In the genomic region with DNA sequence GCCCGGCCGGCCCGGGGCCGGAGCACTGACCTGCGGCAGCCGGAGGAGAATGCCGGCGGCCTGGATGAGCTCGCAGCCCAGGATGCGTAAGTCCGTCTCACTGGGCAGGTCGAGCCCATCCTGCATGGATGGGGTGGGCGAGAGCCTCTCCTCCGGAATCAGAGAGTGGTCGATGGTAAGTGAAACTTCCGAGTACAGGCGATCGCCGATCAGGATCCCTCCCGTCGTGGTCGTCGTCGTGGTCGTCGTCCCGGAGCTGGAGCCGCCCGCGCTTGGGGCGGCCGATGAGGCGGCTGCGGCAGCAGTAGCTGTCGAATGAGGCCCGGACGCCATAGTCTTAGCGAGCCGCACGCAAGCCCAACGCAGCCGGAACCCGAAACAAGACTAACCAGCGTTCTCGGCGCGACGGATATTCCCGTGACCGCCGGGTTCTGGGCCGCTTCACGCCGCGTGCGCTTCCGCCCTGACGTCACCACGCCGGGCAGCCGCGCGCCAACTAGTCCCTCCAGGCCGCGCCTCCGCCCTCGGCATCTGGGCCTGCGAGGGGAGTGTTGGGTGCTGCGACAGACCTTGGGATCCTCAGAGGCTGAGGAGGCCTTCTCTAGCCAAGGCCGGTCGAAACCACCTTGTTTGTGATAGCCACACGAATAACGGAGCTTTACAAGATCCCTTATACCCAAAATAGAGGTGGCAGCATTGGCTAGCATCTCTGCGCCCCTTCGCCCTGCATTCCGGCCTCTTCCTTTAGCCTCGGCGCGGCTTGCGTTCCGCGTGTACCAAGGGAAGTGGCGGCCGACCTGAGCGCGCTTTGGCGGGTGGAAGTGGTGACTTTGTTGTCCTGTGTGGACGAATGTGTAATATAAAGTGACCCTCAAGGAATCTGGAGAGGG, we compare ENCODE assay signal across 1 cellular context.
TF ChIP-seq lines count a peak whose summit lies in the region.

A gene (minus strand): TSS at position 386 of the 890 bp plus-strand sequence. CDS start 53 bp downstream, at position 333.

TF ChIP-seq in K562, 482 proteins besides CTCF, POLR2A, EP300 and RAD21 (continued from another document and continues in another):
- TF ChIP-seq, protein P1, sequence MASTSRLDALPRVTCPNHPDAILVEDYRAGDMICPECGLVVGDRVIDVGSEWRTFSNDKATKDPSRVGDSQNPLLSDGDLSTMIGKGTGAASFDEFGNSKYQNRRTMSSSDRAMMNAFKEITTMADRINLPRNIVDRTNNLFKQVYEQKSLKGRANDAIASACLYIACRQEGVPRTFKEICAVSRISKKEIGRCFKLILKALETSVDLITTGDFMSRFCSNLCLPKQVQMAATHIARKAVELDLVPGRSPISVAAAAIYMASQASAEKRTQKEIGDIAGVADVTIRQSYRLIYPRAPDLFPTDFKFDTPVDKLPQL (IDR thresholded peaks at IDR 0.05; ENCODE audit: extremely low read depth, insufficient read length), result peak; percentile 54
- TF ChIP-seq COPS2 (conservative IDR thresholded peaks at IDR 0.05), result no peak
- TF ChIP-seq RBM17 (IDR thresholded peaks at IDR 0.05; ENCODE audit: borderline replicate concordance, low read depth, low read length), result no peak
- TF ChIP-seq, protein P2, sequence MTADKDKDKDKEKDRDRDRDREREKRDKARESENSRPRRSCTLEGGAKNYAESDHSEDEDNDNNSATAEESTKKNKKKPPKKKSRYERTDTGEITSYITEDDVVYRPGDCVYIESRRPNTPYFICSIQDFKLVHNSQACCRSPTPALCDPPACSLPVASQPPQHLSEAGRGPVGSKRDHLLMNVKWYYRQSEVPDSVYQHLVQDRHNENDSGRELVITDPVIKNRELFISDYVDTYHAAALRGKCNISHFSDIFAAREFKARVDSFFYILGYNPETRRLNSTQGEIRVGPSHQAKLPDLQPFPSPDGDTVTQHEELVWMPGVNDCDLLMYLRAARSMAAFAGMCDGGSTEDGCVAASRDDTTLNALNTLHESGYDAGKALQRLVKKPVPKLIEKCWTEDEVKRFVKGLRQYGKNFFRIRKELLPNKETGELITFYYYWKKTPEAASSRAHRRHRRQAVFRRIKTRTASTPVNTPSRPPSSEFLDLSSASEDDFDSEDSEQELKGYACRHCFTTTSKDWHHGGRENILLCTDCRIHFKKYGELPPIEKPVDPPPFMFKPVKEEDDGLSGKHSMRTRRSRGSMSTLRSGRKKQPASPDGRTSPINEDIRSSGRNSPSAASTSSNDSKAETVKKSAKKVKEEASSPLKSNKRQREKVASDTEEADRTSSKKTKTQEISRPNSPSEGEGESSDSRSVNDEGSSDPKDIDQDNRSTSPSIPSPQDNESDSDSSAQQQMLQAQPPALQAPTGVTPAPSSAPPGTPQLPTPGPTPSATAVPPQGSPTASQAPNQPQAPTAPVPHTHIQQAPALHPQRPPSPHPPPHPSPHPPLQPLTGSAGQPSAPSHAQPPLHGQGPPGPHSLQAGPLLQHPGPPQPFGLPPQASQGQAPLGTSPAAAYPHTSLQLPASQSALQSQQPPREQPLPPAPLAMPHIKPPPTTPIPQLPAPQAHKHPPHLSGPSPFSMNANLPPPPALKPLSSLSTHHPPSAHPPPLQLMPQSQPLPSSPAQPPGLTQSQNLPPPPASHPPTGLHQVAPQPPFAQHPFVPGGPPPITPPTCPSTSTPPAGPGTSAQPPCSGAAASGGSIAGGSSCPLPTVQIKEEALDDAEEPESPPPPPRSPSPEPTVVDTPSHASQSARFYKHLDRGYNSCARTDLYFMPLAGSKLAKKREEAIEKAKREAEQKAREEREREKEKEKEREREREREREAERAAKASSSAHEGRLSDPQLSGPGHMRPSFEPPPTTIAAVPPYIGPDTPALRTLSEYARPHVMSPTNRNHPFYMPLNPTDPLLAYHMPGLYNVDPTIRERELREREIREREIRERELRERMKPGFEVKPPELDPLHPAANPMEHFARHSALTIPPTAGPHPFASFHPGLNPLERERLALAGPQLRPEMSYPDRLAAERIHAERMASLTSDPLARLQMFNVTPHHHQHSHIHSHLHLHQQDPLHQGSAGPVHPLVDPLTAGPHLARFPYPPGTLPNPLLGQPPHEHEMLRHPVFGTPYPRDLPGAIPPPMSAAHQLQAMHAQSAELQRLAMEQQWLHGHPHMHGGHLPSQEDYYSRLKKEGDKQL (CRISPR knock-in tag; IDR thresholded peaks at IDR 0.05; ENCODE audit: borderline replicate concordance), result peak; percentile 99
- no peak for TF ChIP-seq HNRNPUL1 (IDR thresholded peaks at IDR 0.05; ENCODE audit: low read length)
- TF ChIP-seq PRMT5 (CRISPR knock-in tag; IDR thresholded peaks at IDR 0.05), result no peak
- TF ChIP-seq, protein P3, sequence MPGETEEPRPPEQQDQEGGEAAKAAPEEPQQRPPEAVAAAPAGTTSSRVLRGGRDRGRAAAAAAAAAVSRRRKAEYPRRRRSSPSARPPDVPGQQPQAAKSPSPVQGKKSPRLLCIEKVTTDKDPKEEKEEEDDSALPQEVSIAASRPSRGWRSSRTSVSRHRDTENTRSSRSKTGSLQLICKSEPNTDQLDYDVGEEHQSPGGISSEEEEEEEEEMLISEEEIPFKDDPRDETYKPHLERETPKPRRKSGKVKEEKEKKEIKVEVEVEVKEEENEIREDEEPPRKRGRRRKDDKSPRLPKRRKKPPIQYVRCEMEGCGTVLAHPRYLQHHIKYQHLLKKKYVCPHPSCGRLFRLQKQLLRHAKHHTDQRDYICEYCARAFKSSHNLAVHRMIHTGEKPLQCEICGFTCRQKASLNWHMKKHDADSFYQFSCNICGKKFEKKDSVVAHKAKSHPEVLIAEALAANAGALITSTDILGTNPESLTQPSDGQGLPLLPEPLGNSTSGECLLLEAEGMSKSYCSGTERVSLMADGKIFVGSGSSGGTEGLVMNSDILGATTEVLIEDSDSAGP (CRISPR knock-in tag; IDR thresholded peaks at IDR 0.05), result peak; percentile 84
- TF ChIP-seq SRSF7 (optimal IDR thresholded peaks at IDR 0.05; ENCODE audit: low read depth, low read length), result no peak
- no peak for TF ChIP-seq ZNF408 (CRISPR knock-in tag; IDR thresholded peaks at IDR 0.05; ENCODE audit: low read depth)
- 0 out of 2 replicates have a peak, but pooled peaks have one; percentile 28 for TF ChIP-seq HSF4 (CRISPR knock-in tag; IDR thresholded peaks at IDR 0.05; ENCODE audit: borderline replicate concordance)
- TF ChIP-seq EGR1 (conservative IDR thresholded peaks at IDR 0.05), result peak; percentile 83
- TF ChIP-seq RFX5 (IDR thresholded peaks at IDR 0.05; ENCODE audit: low read depth, low read length), result no peak; the same call in 1 of the 2 replicates
- TF ChIP-seq ZNF274 (IDR thresholded peaks at IDR 0.05; ENCODE audit: borderline replicate concordance, low read depth, low read length), result peak; percentile 59; the same call in 1 of the 2 replicates
- TF ChIP-seq, protein P4, sequence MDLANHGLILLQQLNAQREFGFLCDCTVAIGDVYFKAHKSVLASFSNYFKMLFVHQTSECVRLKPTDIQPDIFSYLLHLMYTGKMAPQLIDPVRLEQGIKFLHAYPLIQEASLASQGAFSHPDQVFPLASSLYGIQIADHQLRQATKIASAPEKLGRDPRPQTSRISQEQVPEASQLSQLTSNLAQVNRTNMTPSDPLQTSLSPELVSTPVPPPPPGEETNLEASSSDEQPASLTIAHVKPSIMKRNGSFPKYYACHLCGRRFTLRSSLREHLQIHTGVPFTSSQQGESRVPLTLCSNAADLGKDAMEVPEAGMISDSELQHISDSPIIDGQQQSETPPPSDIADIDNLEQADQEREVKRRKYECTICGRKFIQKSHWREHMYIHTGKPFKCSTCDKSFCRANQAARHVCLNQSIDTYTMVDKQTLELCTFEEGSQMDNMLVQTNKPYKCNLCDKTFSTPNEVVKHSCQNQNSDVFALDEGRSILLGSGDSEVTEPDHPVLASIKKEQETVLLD (IDR thresholded peaks at IDR 0.05), result peak; percentile 97
- TF ChIP-seq, protein P5, sequence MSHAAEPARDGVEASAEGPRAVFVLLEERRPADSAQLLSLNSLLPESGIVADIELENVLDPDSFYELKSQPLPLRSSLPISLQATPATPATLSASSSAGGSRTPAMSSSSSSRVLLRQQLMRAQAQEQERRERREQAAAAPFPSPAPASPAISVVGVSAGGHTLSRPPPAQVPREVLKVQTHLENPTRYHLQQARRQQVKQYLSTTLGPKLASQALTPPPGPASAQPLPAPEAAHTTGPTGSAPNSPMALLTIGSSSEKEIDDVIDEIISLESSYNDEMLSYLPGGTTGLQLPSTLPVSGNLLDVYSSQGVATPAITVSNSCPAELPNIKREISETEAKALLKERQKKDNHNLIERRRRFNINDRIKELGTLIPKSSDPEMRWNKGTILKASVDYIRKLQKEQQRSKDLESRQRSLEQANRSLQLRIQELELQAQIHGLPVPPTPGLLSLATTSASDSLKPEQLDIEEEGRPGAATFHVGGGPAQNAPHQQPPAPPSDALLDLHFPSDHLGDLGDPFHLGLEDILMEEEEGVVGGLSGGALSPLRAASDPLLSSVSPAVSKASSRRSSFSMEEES (CRISPR knock-in tag; IDR thresholded peaks at IDR 0.05), result peak; percentile 64
- TF ChIP-seq MTA3 (IDR thresholded peaks at IDR 0.05; ENCODE audit: borderline replicate concordance), result peak; percentile 97
- no peak for TF ChIP-seq SRSF3 (IDR thresholded peaks at IDR 0.05; ENCODE audit: insufficient read depth, low read length)
- TF ChIP-seq HCFC1 (IDR thresholded peaks at IDR 0.05; ENCODE audit: low read depth, low read length), result peak; percentile 77
- no peak for TF ChIP-seq TEAD2 (tag; IDR thresholded peaks at IDR 0.05)
- peak; percentile 44 for TF ChIP-seq TCF7 (IDR thresholded peaks at IDR 0.05; ENCODE audit: borderline replicate concordance)
- no peak for TF ChIP-seq GATA2 (CRISPR knock-in tag; IDR thresholded peaks at IDR 0.05)
- no peak for TF ChIP-seq ZNF316 (IDR thresholded peaks at IDR 0.05)
- TF ChIP-seq DNMT1 (IDR thresholded peaks at IDR 0.05), result no peak
- peak; percentile 50; the same call in 1 of the 2 replicates for TF ChIP-seq LEF1 (IDR thresholded peaks at IDR 0.05)
- no peak for TF ChIP-seq ZNF780A (CRISPR knock-in tag; IDR thresholded peaks at IDR 0.05)
- TF ChIP-seq E2F3 (CRISPR knock-in tag; IDR thresholded peaks at IDR 0.05), result peak; percentile 58
- TF ChIP-seq, protein P6, sequence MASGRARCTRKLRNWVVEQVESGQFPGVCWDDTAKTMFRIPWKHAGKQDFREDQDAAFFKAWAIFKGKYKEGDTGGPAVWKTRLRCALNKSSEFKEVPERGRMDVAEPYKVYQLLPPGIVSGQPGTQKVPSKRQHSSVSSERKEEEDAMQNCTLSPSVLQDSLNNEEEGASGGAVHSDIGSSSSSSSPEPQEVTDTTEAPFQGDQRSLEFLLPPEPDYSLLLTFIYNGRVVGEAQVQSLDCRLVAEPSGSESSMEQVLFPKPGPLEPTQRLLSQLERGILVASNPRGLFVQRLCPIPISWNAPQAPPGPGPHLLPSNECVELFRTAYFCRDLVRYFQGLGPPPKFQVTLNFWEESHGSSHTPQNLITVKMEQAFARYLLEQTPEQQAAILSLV (tag; IDR thresholded peaks at IDR 0.05), result no peak
- TF ChIP-seq, protein P7, sequence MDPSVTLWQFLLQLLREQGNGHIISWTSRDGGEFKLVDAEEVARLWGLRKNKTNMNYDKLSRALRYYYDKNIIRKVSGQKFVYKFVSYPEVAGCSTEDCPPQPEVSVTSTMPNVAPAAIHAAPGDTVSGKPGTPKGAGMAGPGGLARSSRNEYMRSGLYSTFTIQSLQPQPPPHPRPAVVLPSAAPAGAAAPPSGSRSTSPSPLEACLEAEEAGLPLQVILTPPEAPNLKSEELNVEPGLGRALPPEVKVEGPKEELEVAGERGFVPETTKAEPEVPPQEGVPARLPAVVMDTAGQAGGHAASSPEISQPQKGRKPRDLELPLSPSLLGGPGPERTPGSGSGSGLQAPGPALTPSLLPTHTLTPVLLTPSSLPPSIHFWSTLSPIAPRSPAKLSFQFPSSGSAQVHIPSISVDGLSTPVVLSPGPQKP (CRISPR knock-in tag; IDR thresholded peaks at IDR 0.05), result no peak
- peak; percentile 73; the same call in 1 of the 2 replicates for TF ChIP-seq SMARCA5 (IDR thresholded peaks at IDR 0.05)
- TF ChIP-seq MEF2D (tag; conservative IDR thresholded peaks at IDR 0.05; ENCODE audit: low read depth), result no peak
- TF ChIP-seq ZNF830 (CRISPR knock-in tag; IDR thresholded peaks at IDR 0.05), result peak; percentile 83
- TF ChIP-seq TCF3 (CRISPR knock-in tag; IDR thresholded peaks at IDR 0.05), result peak; percentile 40; the same call in 1 of the 2 replicates
- TF ChIP-seq NFYB (IDR thresholded peaks at IDR 0.05; ENCODE audit: extremely low read depth, insufficient read length), result no peak
- TF ChIP-seq MEF2A (IDR thresholded peaks at IDR 0.05; ENCODE audit: control insufficient read depth, low read depth, low read length), result peak; percentile 25; the same call in 1 of the 2 replicates
- TF ChIP-seq KLF13 (tag; IDR thresholded peaks at IDR 0.05; ENCODE audit: borderline replicate concordance, low read depth), result peak; percentile 88; the same call in 1 of the 2 replicates
- TF ChIP-seq HDAC1 (IDR thresholded peaks at IDR 0.05), result peak; percentile 65 to 79
- no peak; the same call in none of the 2 replicates for TF ChIP-seq GATAD2A (IDR thresholded peaks at IDR 0.05)
- no peak for TF ChIP-seq SRSF9 (IDR thresholded peaks at IDR 0.05; ENCODE audit: borderline replicate concordance, low read depth, low read length)
- TF ChIP-seq ZNF263 (CRISPR knock-in tag; IDR thresholded peaks at IDR 0.05; ENCODE audit: borderline replicate concordance), result peak; percentile 49; the same call in 1 of the 2 replicates
- TF ChIP-seq, protein P8, sequence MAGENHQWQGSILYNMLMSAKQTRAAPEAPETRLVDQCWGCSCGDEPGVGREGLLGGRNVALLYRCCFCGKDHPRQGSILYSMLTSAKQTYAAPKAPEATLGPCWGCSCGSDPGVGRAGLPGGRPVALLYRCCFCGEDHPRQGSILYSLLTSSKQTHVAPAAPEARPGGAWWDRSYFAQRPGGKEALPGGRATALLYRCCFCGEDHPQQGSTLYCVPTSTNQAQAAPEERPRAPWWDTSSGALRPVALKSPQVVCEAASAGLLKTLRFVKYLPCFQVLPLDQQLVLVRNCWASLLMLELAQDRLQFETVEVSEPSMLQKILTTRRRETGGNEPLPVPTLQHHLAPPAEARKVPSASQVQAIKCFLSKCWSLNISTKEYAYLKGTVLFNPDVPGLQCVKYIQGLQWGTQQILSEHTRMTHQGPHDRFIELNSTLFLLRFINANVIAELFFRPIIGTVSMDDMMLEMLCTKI (IDR thresholded peaks at IDR 0.05; ENCODE audit: partially characterized antibody), result no peak
- TF ChIP-seq, protein P9, sequence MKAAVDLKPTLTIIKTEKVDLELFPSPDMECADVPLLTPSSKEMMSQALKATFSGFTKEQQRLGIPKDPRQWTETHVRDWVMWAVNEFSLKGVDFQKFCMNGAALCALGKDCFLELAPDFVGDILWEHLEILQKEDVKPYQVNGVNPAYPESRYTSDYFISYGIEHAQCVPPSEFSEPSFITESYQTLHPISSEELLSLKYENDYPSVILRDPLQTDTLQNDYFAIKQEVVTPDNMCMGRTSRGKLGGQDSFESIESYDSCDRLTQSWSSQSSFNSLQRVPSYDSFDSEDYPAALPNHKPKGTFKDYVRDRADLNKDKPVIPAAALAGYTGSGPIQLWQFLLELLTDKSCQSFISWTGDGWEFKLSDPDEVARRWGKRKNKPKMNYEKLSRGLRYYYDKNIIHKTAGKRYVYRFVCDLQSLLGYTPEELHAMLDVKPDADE (conservative IDR thresholded peaks at IDR 0.05; ENCODE audit: control insufficient read depth, low read depth, low read length), result peak; percentile 93
- TF ChIP-seq CHD1 (IDR thresholded peaks at IDR 0.05; ENCODE audit: low read length), result peak; percentile 54
- peak; percentile 75 for TF ChIP-seq C11orf30 (IDR thresholded peaks at IDR 0.05; ENCODE audit: low read depth)
- no peak for TF ChIP-seq ADNP (tag; IDR thresholded peaks at IDR 0.05)
- TF ChIP-seq ZFP1 (CRISPR knock-in tag; IDR thresholded peaks at IDR 0.05), result no peak
- TF ChIP-seq GTF2F1 (IDR thresholded peaks at IDR 0.05; ENCODE audit: low read depth, low read length), result peak; percentile 78; the same call in 1 of the 2 replicates
- TF ChIP-seq NCOA4 (IDR thresholded peaks at IDR 0.05; ENCODE audit: partially characterized antibody), result no peak
- TF ChIP-seq ZNF175 (CRISPR knock-in tag; IDR thresholded peaks at IDR 0.05; ENCODE audit: low read depth), result peak; percentile 56; the same call in 1 of the 2 replicates
- TF ChIP-seq HOXB6 (CRISPR knock-in tag; IDR thresholded peaks at IDR 0.05; ENCODE audit: borderline replicate concordance), result no peak
